ENCODE assay signal across 1 cellular context in the genomic region with DNA sequence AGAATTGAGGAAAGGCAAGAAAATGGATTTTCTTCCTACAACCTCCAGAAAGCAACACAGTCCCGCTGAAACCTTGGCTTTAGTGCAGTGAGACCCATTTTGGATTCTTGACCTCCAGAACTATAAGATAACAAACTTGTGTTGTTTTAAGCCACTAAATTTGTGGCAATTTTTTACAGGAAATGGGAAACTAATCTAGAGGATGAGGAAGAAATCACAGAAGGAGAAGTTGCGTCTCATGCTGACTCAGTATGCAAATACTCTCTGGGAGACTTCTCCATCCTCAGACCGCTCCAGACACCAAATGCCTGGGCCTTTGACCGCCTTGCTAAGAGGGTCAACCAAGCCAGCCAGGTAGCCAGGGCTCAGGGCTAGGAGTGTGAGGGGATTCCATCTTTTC.
TF ChIP-seq lines count a peak whose summit lies in the region.

No MANE protein-coding gene starts in this region.

TF ChIP-seq in K562, 482 proteins besides CTCF, POLR2A, EP300 and RAD21 (continued from another document and continues in another):
- TF ChIP-seq GATAD2B (IDR thresholded peaks at IDR 0.05; ENCODE audit: borderline replicate concordance) (no peak), ZNF431 (CRISPR knock-in tag; IDR thresholded peaks at IDR 0.05) (no peak), ZNF121 (CRISPR knock-in tag; conservative IDR thresholded peaks at IDR 0.05) (no peak), PHTF2 (CRISPR knock-in tag; IDR thresholded peaks at IDR 0.05) (no peak), SUPT5H (IDR thresholded peaks at IDR 0.05) (no peak), KDM5B (IDR thresholded peaks at IDR 0.05; ENCODE audit: insufficient replicate concordance, low read depth, low read length) (no peak), CXXC5 (CRISPR knock-in tag; IDR thresholded peaks at IDR 0.05) (no peak), THRB (CRISPR knock-in tag; conservative IDR thresholded peaks at IDR 0.05) (no peak), FOSL1 (tag; conservative IDR thresholded peaks at IDR 0.05) (no peak), CTBP1 (IDR thresholded peaks at IDR 0.05; ENCODE audit: borderline replicate concordance) (peak; percentile 33; the same call in 1 of the 2 replicates), NR0B1 (IDR thresholded peaks at IDR 0.05; ENCODE audit: partially characterized antibody) (no peak), FOXK2 (conservative IDR thresholded peaks at IDR 0.05 in 1 of 2, IDR thresholded peaks at IDR 0.05 in 1 of 2; ENCODE audit: low read depth in 2 of 2) (no peak), LARP7 (IDR thresholded peaks at IDR 0.05) (no peak), BRF2 (IDR thresholded peaks at IDR 0.05; ENCODE audit: borderline replicate concordance, insufficient read depth, insufficient read length) (no peak), RCOR1 (IDR thresholded peaks at IDR 0.05; ENCODE audit: borderline replicate concordance in 1 of 2, low read depth in 2 of 2, low read length in 2 of 2) (peak in 1 of 2 experiments; percentile 66; a peak in 1 of 4 replicates), SOX6 (IDR thresholded peaks at IDR 0.05) (no peak), ELF1 (tag; IDR thresholded peaks at IDR 0.05) (no peak), NELFE (IDR thresholded peaks at IDR 0.05; ENCODE audit: insufficient read depth, insufficient read length) (no peak), ZFX (CRISPR knock-in tag; IDR thresholded peaks at IDR 0.05) (no peak), FOXP1 (CRISPR knock-in tag; IDR thresholded peaks at IDR 0.05) (no peak), SP2 (IDR thresholded peaks at IDR 0.05; ENCODE audit: extremely low read depth, low read depth, low read length, poor library complexity, severe bottlenecking) (no peak), ZNF263 (CRISPR knock-in tag; IDR thresholded peaks at IDR 0.05; ENCODE audit: borderline replicate concordance) (no peak), CHAMP1 (IDR thresholded peaks at IDR 0.05) (no peak), FOXJ2 (tag; IDR thresholded peaks at IDR 0.05) (no peak), SMAD3 (CRISPR knock-in tag; conservative IDR thresholded peaks at IDR 0.05) (no peak), CHD4 (IDR thresholded peaks at IDR 0.05; ENCODE audit: insufficient read depth, insufficient replicate concordance, low read depth, low read length, poor library complexity, severe bottlenecking) (no peak), ZNF75A (CRISPR knock-in tag; IDR thresholded peaks at IDR 0.05) (no peak), POLR3A (IDR thresholded peaks at IDR 0.05; ENCODE audit: borderline replicate concordance, extremely low read depth, insufficient read depth, insufficient read length) (no peak), SRSF7 (optimal IDR thresholded peaks at IDR 0.05; ENCODE audit: low read depth, low read length) (no peak), ILK (tag; IDR thresholded peaks at IDR 0.05; ENCODE audit: borderline replicate concordance, low read depth) (no peak), SNIP1 (IDR thresholded peaks at IDR 0.05; ENCODE audit: low read depth) (no peak), MTA1 (IDR thresholded peaks at IDR 0.05; ENCODE audit: borderline replicate concordance) (no peak), NUFIP1 (IDR thresholded peaks at IDR 0.05; ENCODE audit: partially characterized antibody) (no peak), RUNX1 (IDR thresholded peaks at IDR 0.05; ENCODE audit: low read depth) (no peak), ZBTB17 (CRISPR knock-in tag; IDR thresholded peaks at IDR 0.05) (no peak), ZNF436 (CRISPR knock-in tag; IDR thresholded peaks at IDR 0.05) (no peak), ZNF668 (CRISPR knock-in tag; IDR thresholded peaks at IDR 0.05) (no peak), NFE2 (IDR thresholded peaks at IDR 0.05; ENCODE audit: low read depth) (peak; percentile 62), LCOR (CRISPR knock-in tag; IDR thresholded peaks at IDR 0.05) (no peak), ZBTB43 (CRISPR knock-in tag; IDR thresholded peaks at IDR 0.05) (no peak), ZNF76 (CRISPR knock-in tag; IDR thresholded peaks at IDR 0.05; ENCODE audit: borderline replicate concordance) (no peak), ZNF316 (IDR thresholded peaks at IDR 0.05) (peak; percentile 56)
- TF ChIP-seq, protein P1, sequence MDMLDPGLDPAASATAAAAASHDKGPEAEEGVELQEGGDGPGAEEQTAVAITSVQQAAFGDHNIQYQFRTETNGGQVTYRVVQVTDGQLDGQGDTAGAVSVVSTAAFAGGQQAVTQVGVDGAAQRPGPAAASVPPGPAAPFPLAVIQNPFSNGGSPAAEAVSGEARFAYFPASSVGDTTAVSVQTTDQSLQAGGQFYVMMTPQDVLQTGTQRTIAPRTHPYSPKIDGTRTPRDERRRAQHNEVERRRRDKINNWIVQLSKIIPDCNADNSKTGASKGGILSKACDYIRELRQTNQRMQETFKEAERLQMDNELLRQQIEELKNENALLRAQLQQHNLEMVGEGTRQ (CRISPR knock-in tag; IDR thresholded peaks at IDR 0.05) = no peak
- TF ChIP-seq, protein P2, sequence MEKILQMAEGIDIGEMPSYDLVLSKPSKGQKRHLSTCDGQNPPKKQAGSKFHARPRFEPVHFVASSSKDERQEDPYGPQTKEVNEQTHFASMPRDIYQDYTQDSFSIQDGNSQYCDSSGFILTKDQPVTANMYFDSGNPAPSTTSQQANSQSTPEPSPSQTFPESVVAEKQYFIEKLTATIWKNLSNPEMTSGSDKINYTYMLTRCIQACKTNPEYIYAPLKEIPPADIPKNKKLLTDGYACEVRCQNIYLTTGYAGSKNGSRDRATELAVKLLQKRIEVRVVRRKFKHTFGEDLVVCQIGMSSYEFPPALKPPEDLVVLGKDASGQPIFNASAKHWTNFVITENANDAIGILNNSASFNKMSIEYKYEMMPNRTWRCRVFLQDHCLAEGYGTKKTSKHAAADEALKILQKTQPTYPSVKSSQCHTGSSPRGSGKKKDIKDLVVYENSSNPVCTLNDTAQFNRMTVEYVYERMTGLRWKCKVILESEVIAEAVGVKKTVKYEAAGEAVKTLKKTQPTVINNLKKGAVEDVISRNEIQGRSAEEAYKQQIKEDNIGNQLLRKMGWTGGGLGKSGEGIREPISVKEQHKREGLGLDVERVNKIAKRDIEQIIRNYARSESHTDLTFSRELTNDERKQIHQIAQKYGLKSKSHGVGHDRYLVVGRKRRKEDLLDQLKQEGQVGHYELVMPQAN (IDR thresholded peaks at IDR 0.05; ENCODE audit: borderline replicate concordance) = no peak
- TF ChIP-seq, protein P3, sequence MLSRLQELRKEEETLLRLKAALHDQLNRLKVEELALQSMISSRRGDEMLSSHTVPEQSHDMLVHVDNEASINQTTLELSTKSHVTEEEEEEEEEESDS (CRISPR knock-in tag; IDR thresholded peaks at IDR 0.05) = no peak
- TF ChIP-seq, protein P4, sequence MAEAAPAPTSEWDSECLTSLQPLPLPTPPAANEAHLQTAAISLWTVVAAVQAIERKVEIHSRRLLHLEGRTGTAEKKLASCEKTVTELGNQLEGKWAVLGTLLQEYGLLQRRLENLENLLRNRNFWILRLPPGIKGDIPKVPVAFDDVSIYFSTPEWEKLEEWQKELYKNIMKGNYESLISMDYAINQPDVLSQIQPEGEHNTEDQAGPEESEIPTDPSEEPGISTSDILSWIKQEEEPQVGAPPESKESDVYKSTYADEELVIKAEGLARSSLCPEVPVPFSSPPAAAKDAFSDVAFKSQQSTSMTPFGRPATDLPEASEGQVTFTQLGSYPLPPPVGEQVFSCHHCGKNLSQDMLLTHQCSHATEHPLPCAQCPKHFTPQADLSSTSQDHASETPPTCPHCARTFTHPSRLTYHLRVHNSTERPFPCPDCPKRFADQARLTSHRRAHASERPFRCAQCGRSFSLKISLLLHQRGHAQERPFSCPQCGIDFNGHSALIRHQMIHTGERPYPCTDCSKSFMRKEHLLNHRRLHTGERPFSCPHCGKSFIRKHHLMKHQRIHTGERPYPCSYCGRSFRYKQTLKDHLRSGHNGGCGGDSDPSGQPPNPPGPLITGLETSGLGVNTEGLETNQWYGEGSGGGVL (CRISPR knock-in tag; IDR thresholded peaks at IDR 0.05) = no peak
- TF ChIP-seq, protein P5, sequence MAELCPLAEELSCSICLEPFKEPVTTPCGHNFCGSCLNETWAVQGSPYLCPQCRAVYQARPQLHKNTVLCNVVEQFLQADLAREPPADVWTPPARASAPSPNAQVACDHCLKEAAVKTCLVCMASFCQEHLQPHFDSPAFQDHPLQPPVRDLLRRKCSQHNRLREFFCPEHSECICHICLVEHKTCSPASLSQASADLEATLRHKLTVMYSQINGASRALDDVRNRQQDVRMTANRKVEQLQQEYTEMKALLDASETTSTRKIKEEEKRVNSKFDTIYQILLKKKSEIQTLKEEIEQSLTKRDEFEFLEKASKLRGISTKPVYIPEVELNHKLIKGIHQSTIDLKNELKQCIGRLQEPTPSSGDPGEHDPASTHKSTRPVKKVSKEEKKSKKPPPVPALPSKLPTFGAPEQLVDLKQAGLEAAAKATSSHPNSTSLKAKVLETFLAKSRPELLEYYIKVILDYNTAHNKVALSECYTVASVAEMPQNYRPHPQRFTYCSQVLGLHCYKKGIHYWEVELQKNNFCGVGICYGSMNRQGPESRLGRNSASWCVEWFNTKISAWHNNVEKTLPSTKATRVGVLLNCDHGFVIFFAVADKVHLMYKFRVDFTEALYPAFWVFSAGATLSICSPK (IDR thresholded peaks at IDR 0.05; ENCODE audit: borderline replicate concordance) = no peak
- TF ChIP-seq, protein P6, sequence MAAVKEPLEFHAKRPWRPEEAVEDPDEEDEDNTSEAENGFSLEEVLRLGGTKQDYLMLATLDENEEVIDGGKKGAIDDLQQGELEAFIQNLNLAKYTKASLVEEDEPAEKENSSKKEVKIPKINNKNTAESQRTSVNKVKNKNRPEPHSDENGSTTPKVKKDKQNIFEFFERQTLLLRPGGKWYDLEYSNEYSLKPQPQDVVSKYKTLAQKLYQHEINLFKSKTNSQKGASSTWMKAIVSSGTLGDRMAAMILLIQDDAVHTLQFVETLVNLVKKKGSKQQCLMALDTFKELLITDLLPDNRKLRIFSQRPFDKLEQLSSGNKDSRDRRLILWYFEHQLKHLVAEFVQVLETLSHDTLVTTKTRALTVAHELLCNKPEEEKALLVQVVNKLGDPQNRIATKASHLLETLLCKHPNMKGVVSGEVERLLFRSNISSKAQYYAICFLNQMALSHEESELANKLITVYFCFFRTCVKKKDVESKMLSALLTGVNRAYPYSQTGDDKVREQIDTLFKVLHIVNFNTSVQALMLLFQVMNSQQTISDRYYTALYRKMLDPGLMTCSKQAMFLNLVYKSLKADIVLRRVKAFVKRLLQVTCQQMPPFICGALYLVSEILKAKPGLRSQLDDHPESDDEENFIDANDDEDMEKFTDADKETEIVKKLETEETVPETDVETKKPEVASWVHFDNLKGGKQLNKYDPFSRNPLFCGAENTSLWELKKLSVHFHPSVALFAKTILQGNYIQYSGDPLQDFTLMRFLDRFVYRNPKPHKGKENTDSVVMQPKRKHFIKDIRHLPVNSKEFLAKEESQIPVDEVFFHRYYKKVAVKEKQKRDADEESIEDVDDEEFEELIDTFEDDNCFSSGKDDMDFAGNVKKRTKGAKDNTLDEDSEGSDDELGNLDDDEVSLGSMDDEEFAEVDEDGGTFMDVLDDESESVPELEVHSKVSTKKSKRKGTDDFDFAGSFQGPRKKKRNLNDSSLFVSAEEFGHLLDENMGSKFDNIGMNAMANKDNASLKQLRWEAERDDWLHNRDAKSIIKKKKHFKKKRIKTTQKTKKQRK (IDR thresholded peaks at IDR 0.05; ENCODE audit: borderline replicate concordance, low read depth, low read length) = no peak
